8 cellular contexts compared by ENCODE assay signal in genomic region chr13:49897713-49898112, GRCh38.
"Had no signal": no experiment of that assay in that cellular context is flagged by ENCODE, and none has a peak within 500 bp of the region (broad histone marks: within the 10 kb centered on the region; RNA-seq: fewer than 3 reads in every experiment).

No MANE protein-coding gene starts in this region.

- H3K4me3 ChIP-seq: GM12878 had no signal

- FAIRE-seq: G401.6, GM12878, GM12891, GM12892, GM18507, GM19239 had no signal

- ATAC-seq: GM12878 had no signal

- DNase-seq: GDM1, GF-D8 had no signal
